In genomic region chr14:74551903-74552371, GRCh38 we compare ENCODE assay signal across 15 cellular contexts. TPM values are rescaled to one million over a fixed set of nuclear protein-coding genes. Genes with fewer than 3 reads are reported as not detected.
A peak's percentile ranks its signal among the peaks of the same experiment; 100 is the strongest.
DNase-seq lines count a peak whose midpoint lies in the region; ATAC-seq and TF ChIP-seq lines count a peak whose summit lies in the region.
"Had no signal": no experiment of that assay in that cellular context is flagged by ENCODE, and none has a peak within 500 bp of the region (broad histone marks: within the 10 kb centered on the region; RNA-seq: fewer than 3 reads in every experiment).

No MANE protein-coding gene starts in this region.

- H3K4me1 ChIP-seq in upper lobe of left lung, result peaks cover 25 to 52% (median 41%) of the 10 kb centered on the region in 4 donors
- H3K4me1 ChIP-seq: parathyroid adenoma had no signal

- H3K36me3 ChIP-seq in upper lobe of left lung, result no peaks in the 10 kb centered on the region
- H3K36me3 ChIP-seq: cardiac muscle cell had no signal

- H3K4me1 Mint-ChIP-seq in WTC11, result peaks cover 14% of the 10 kb centered on the region

- no peak for TF ChIP-seq CTCF in WTC11 (IDR thresholded peaks at IDR 0.05)
- TF ChIP-seq CTCF in upper lobe of left lung (IDR thresholded peaks at IDR 0.05), result no peak

- H3K4me3 ChIP-seq in upper lobe of left lung, result no peak overlapping the region
- H3K4me3 ChIP-seq: cardiac muscle cell, hepatocyte had no signal

- ATAC-seq in WTC11 (peak; percentile 25), Right ventricle myocardium superior (ENCODE audit: poor library complexity) (peak; percentile 72), upper lobe of left lung (ENCODE audit: low FRiP score in 2 of 2) (peak in 1 of 2 donors; percentile 49), HG02798 (IDR thresholded peaks at IDR 0.05; ENCODE audit: poor library complexity, unreplicated experiment) (no peak)

- POLR2A ChIA-PET in WTC11 (lab: Charles Lee), result no interaction called here

- no peaks in the 10 kb centered on the region for H3K9me3 Mint-ChIP-seq in WTC11

- H3K9me3 ChIP-seq in upper lobe of left lung, result no peaks in the 10 kb centered on the region

- no peak overlapping the region for H3K4me3 Mint-ChIP-seq in WTC11

- DNase-seq in WTC11 (ENCODE audit: low spot score) (no peak), Right ventricle myocardium superior (peak; percentile 85), nucleus accumbens (lab: John Stamatoyannopoulos, UW) (peak in 29 of 56 donors; percentile 8 to 67 (median 21)), upper lobe of left lung (peak in 1 of 2 donors; percentile 84), mesenteric fat pad (ENCODE audit: low spot score) (no peak)
- no peak for DNase-seq in central memory CD4-positive, alpha-beta T cell
- DNase-seq: activated naive CD4-positive, alpha-beta T cell treated with Interleukin-2 at 50 U/mL for 16 hours; NCI-H1105 treated with DMSO at 0.1 percent for 48 hours; NCI-H524 treated with DMSO at 0.1 percent for 48 hours; stimulated activated CD4-positive, alpha-beta T cell treated with anti-CD3 and anti-CD28 coated beads, Interleukin-1b, Interleukin-23, amount 100 ng/mL, for 48 hours had no signal

- WGBS in upper lobe of left lung, 2 donors, result 41 to 51% methylated on average over 7 to 17 of the region's 17 CpGs

- no peaks in the 10 kb centered on the region for H3K27me3 ChIP-seq in upper lobe of left lung
- H3K27me3 ChIP-seq: cardiac muscle cell, hepatocyte had no signal

- no peak for TF ChIP-seq EP300 in upper lobe of left lung (IDR thresholded peaks at IDR 0.05)

- TF ChIP-seq POLR2A in upper lobe of left lung (IDR thresholded peaks at IDR 0.05), result no peak

- H3K27me3 Mint-ChIP-seq in WTC11 (ENCODE audit: low read depth), result no peaks in the 10 kb centered on the region

- peak overlapping the region; percentile 18 to 68 (median 58) for H3K27ac ChIP-seq in upper lobe of left lung
- H3K27ac ChIP-seq: C4-2B, cardiac muscle cell, hepatocyte, parathyroid adenoma had no signal

- CTCF ChIA-PET in WTC11 (lab: Charles Lee), result interaction anchor here (0.5 to 6.0 kb wide), 7 partner anchors 11 to 198 kb away, joined by 3 to 36 read pairs (median 4); no protein-coding TSS in a partner anchor

- H3K27ac Mint-ChIP-seq in WTC11, result peak overlapping the region; percentile 67; the same call in 1 of the 2 replicates

- intact Hi-C loops in Right ventricle myocardium superior (cut with DNase I), result no loop called here

- H3K36me3 Mint-ChIP-seq in WTC11, result no peaks in the 10 kb centered on the region

TF ChIP-seq in WTC11, 78 proteins besides CTCF, POLR2A, EP300 and RAD21:
- TF ChIP-seq HMGA2 (CRISPR knock-in tag; IDR thresholded peaks at IDR 0.05) (no peak), NR2C2 (CRISPR knock-in tag; IDR thresholded peaks at IDR 0.05) (no peak), ZNF138 (CRISPR knock-in tag; conservative IDR thresholded peaks at IDR 0.05) (no peak), E2F4 (CRISPR knock-in tag; IDR thresholded peaks at IDR 0.05; ENCODE audit: borderline replicate concordance, low read depth) (no peak), ZSCAN18 (CRISPR knock-in tag; IDR thresholded peaks at IDR 0.05) (no peak), PRDM15 (CRISPR knock-in tag; IDR thresholded peaks at IDR 0.05) (no peak), FOXK1 (CRISPR knock-in tag; IDR thresholded peaks at IDR 0.05) (no peak), ZNF396 (CRISPR knock-in tag; IDR thresholded peaks at IDR 0.05; ENCODE audit: borderline replicate concordance) (no peak), ZNF423 (CRISPR knock-in tag; IDR thresholded peaks at IDR 0.05) (no peak), FOXP1 (CRISPR knock-in tag; IDR thresholded peaks at IDR 0.05; ENCODE audit: borderline replicate concordance) (no peak), NR3C1 (CRISPR knock-in tag; conservative IDR thresholded peaks at IDR 0.05; ENCODE audit: low read depth) (no peak), IRF1 (CRISPR knock-in tag; IDR thresholded peaks at IDR 0.05) (no peak), MYBL2 (CRISPR knock-in tag; IDR thresholded peaks at IDR 0.05) (no peak)

RNA-seq across cellular contexts. Expression of gene ISCA2, which starts 58.4 kb away (rescaled TPM):
- total RNA-seq in WTC11 (2021) (49.1 to 50.6 TPM (median 50.1 TPM) in 3 replicates), Right ventricle myocardium superior (38.3 TPM), upper lobe of left lung (10 to 100 TPM; 11.8 to 29.0 (median 22.6) TPM), mesenteric fat pad (17.8 TPM)

RNA-seq across cellular contexts. Expression of gene NPC2, which starts 58.8 kb away (rescaled TPM):
- 139 to 155 TPM (median 150 TPM) in 3 replicates for total RNA-seq in WTC11 (2021)
- 75.8 TPM for total RNA-seq in Right ventricle myocardium superior
- 1,000 to 10,000 TPM in 1 of 6 donors, 100 to 1,000 TPM in 5; 351 to 1,281 (median 524) TPM for total RNA-seq in upper lobe of left lung
- total RNA-seq in mesenteric fat pad, result 290 TPM

Comparison
In these comparisons a context has a peak if more than half of its experiments do, and no peak if none do; other contexts are left out.
1. DNase-seq: peak in Right ventricle myocardium superior (single experiment) and nucleus accumbens (29 of 56); none in WTC11 (single experiment), central memory CD4-positive, alpha-beta T cell (single experiment) and mesenteric fat pad (single experiment).